Comparison of ENCODE assay signal across 8 cellular contexts in genomic region chr2:9423100-9423921, GRCh38. TPM values are rescaled to one million over a fixed set of nuclear protein-coding genes. Genes with fewer than 3 reads are reported as not detected.
A peak's percentile ranks its signal among the peaks of the same experiment; 100 is the strongest.
DNase-seq lines count a peak whose midpoint lies in the region; ATAC-seq, FAIRE-seq and TF ChIP-seq lines count a peak whose summit lies in the region.

Gene CPSF3 (plus strand): TSS chr2:9423654. CDS start chr2:9423774, 120 bp downstream.
Gene ITGB1BP1 (minus strand): TSS chr2:9423528. CDS start chr2:9418697, 4,831 bp downstream.

- no peaks in the 10 kb centered on the region for H3F3A ChIP-seq in Loucy (ENCODE audit: low read depth)

- H3K4me2 ChIP-seq in Loucy (ENCODE audit: low read depth, low read length, poor library complexity, severe bottlenecking) = peak within 1 kb of the TSS; percentile 91

- H3K4me3 ChIP-seq in Loucy (ENCODE audit: low read length, poor library complexity, severe bottlenecking) = peak within 1 kb of the TSS; percentile 95

- peak; percentile 86 for FAIRE-seq in H54 (lab: Jason Lieb, UNC)

- H3K36me3 ChIP-seq in Loucy (ENCODE audit: insufficient read depth, low read length) = no peaks in the 10 kb centered on the region

- peaks cover 10% of the 10 kb centered on the region for H4K20me1 ChIP-seq in Loucy (ENCODE audit: insufficient read depth, low read length, poor library complexity, severe bottlenecking)

- H3K4me1 ChIP-seq in Loucy (ENCODE audit: insufficient read depth, low read length, poor library complexity, severe bottlenecking) = peaks cover 40% of the 10 kb centered on the region

- H3K27me3 ChIP-seq in Loucy (ENCODE audit: insufficient read depth, low read length, poor library complexity, severe bottlenecking) = no peaks in the 10 kb centered on the region

- no peaks in the 10 kb centered on the region for H3K9me2 ChIP-seq in Loucy (replicated peaks; ENCODE audit: low read depth, low read length)

- no peaks in the 10 kb centered on the region for H3K27me3 Mint-ChIP-seq in natural killer cell treated with Interleukin-12 subunit alpha and Interleukin-12 subunit beta and Interleukin-15 and Interleukin-18, amount 100 ng/mL, for 72 hours

- no peak within 1 kb of the TSS for H3K4me3 Mint-ChIP-seq in natural killer cell treated with Interleukin-12 subunit alpha and Interleukin-12 subunit beta and Interleukin-15 and Interleukin-18, amount 100 ng/mL, for 72 hours

- peaks cover 14% of the 10 kb centered on the region for H3K36me3 Mint-ChIP-seq in natural killer cell treated with Interleukin-12 subunit alpha and Interleukin-12 subunit beta and Interleukin-15 and Interleukin-18, amount 100 ng/mL, for 72 hours

- H3K9me3 ChIP-seq in Loucy (ENCODE audit: insufficient read depth, low read depth, low read length) = no peaks in the 10 kb centered on the region

- H3K9me3 Mint-ChIP-seq in natural killer cell treated with Interleukin-12 subunit alpha and Interleukin-12 subunit beta and Interleukin-15 and Interleukin-18, amount 100 ng/mL, for 72 hours = no peaks in the 10 kb centered on the region

- TF ChIP-seq CTCF in Loucy (conservative IDR thresholded peaks at IDR 0.05; ENCODE audit: low read length) = no peak

- TF ChIP-seq POLR2A in H54 (IDR thresholded peaks at IDR 0.05; ENCODE audit: low read depth, low read length) (peak; percentile 6), Raji (IDR thresholded peaks at IDR 0.05; ENCODE audit: insufficient read depth, low read depth, low read length) (peak; percentile 55)

- H3K4me1 Mint-ChIP-seq in natural killer cell treated with Interleukin-12 subunit alpha and Interleukin-12 subunit beta and Interleukin-15 and Interleukin-18, amount 100 ng/mL, for 72 hours (ENCODE audit: low read depth in 2 of 2) = peaks cover 21 to 28% of the 10 kb centered on the region in 2 donors

- H3K27ac Mint-ChIP-seq in natural killer cell treated with Interleukin-12 subunit alpha and Interleukin-12 subunit beta and Interleukin-15 and Interleukin-18, amount 100 ng/mL, for 72 hours = no peak within 1 kb of the TSS

- DNase-seq in EL (peak; percentile 97), H54 (ENCODE audit: insufficient read length, low spot score) (peak; percentile 99), fibroblast of peridontal ligament (ENCODE audit: extremely low read depth) (peak; percentile 97)
- peak; percentile 95 for DNase-seq in activated T-helper 9 cell treated with anti-CD3 and anti-CD28 coated beads, Interleukin-2, amount 50 U/mL, for 16 hours (ENCODE audit: low read depth)
- DNase-seq in natural killer cell treated with Interleukin-12 subunit alpha and Interleukin-12 subunit beta and Interleukin-15 and Interleukin-18, amount 100 ng/mL, for 72 hours (ENCODE audit: low spot score) = peak; percentile 99
- peak; percentile 99 for DNase-seq in stimulated activated naive CD8-positive, alpha-beta T cell treated with anti-CD3 and anti-CD28 coated beads, Interleukin-15, Interleukin-2, amounts not matched to agents 100 U/mL and 50 U/mL, for 24 hours

- H2AFZ ChIP-seq in Loucy (ENCODE audit: low read length) = peak within 1 kb of the TSS; percentile 96

- peaks cover 66% of the 10 kb centered on the region for H3K79me2 ChIP-seq in Loucy (ENCODE audit: insufficient read depth, low read length)

- H3K9ac ChIP-seq in Loucy (ENCODE audit: low read depth, low read length, poor library complexity, severe bottlenecking) = peak within 1 kb of the TSS; percentile 98

- peak; percentile 93 to 95 for ATAC-seq in natural killer cell treated with Interleukin-12 subunit alpha and Interleukin-12 subunit beta and Interleukin-15 and Interleukin-18, amount 100 ng/mL, for 72 hours
- ATAC-seq in stimulated activated naive CD8-positive, alpha-beta T cell treated with anti-CD3 and anti-CD28 coated beads, Interleukin-15, Interleukin-2, amounts not matched to agents 100 U/mL and 50 U/mL, for 24 hours = peak; percentile 91

RNA-seq across cellular contexts. Expression of gene CPSF3, which starts in this region (rescaled TPM):
- total RNA-seq in natural killer cell treated with Interleukin-12 subunit alpha and Interleukin-12 subunit beta and Interleukin-15 and Interleukin-18, amount 100 ng/mL, for 72 hours = 10 to 100 TPM; 46.6 to 58.4 TPM

RNA-seq across cellular contexts. Expression of gene ITGB1BP1, which starts in this region (rescaled TPM):
- total RNA-seq in natural killer cell treated with Interleukin-12 subunit alpha and Interleukin-12 subunit beta and Interleukin-15 and Interleukin-18, amount 100 ng/mL, for 72 hours = 100 to 1,000 TPM; 132 to 167 TPM

Comparison
In these comparisons a context has a peak if more than half of its experiments do, and no peak if none do; other contexts are left out.
1. Peak in every context shown above with its lines: DNase-seq, ATAC-seq and H3K4me3 ChIP-seq.